In the genomic region with DNA sequence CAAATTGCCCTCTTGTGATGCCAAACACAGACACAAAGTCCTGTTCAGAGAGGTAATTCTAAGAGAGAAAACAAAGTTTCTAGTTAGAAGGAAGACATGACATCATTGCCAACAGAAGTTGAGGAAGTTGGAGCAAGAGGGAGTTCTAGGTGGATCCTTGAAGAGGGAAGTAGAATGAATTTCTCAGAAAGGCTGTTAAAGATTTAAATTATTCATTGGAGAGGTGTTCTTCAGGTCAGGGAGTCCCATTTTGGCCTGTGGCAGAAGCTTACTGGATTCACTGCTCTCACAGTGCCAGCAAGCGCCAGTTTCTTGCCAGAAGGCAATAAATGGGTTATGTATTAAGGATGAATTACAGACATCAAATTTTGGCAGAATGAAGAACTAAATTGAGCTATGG, we compare ENCODE assay signal across 25 cellular contexts. TPM values are rescaled to one million over a fixed set of nuclear protein-coding genes. Genes with fewer than 3 reads are reported as not detected.
DNase-seq lines count a peak whose midpoint lies in the region; ATAC-seq and TF ChIP-seq lines count a peak whose summit lies in the region.
"Had no signal": no experiment of that assay in that cellular context is flagged by ENCODE, and none has a peak within 500 bp of the region (broad histone marks: within the 10 kb centered on the region; RNA-seq: fewer than 3 reads in every experiment).

No MANE protein-coding gene starts in this region.

- CTCF ChIA-PET in activated CD8-positive, alpha-beta T cell treated with anti-CD3 and anti-CD28 coated beads for 36 hours (lab: Charles Lee), result interaction anchor here (1.1 to 9.5 kb wide), 3 partner anchors 9 to 106 kb away, joined by 3 to 124 read pairs (median 7); partner anchors contain the start of gene TSFM
- CTCF ChIA-PET in activated CD8-positive, alpha-beta T cell treated with anti-CD3 and anti-CD28 coated beads, Interleukin-2, amount 10 ng/mL, durations not matched to agents 7 days and 5 days (lab: Charles Lee), result interaction anchor here (0.9 to 7.9 kb wide), 4 partner anchors 15 to 215 kb away, joined by 3 to 128 read pairs (median 15); partner anchors contain the start of gene TSFM

- no peaks in the 10 kb centered on the region for H3K9me3 Mint-ChIP-seq in activated CD8-positive, alpha-beta T cell treated with anti-CD3 and anti-CD28 coated beads for 36 hours
- H3K9me3 Mint-ChIP-seq in activated CD8-positive, alpha-beta T cell treated with anti-CD3 and anti-CD28 coated beads, Interleukin-2, amount 10 ng/mL, durations not matched to agents 7 days and 5 days (ENCODE audit: insufficient read depth), result no peaks in the 10 kb centered on the region
- H3K9me3 Mint-ChIP-seq in dendritic cell treated with granulocyte-macrophage colony-stimulating factor and Interleukin-4, amounts not matched to agents 40 ng/mL and 50 ng/mL, for 4 days, result no peaks in the 10 kb centered on the region
- H3K9me3 Mint-ChIP-seq in stimulated activated effector memory CD8-positive, alpha-beta T cell treated with anti-CD3 and anti-CD28 coated beads, Interleukin-12 subunit alpha, Interleukin-12 subunit beta, amount 100 ng/mL, for 72 hours, result no peaks in the 10 kb centered on the region
- H3K9me3 Mint-ChIP-seq: activated naive CD8-positive, alpha-beta T cell treated with anti-CD3 and anti-CD28 coated beads for 36 hours; T-helper 2 cell treated with Interferon-gamma antibody and Interleukin-4, amounts not matched to agents 5 μg/mL and 100 μg/mL, for 36 hours had no signal

- POLR2A ChIA-PET in activated CD8-positive, alpha-beta T cell treated with anti-CD3 and anti-CD28 coated beads for 36 hours (lab: Charles Lee), result interaction anchor here (1.1 to 1.6 kb wide), 3 partner anchors 12 to 30 kb away, joined by 3 to 6 read pairs (median 4); partner anchors contain the start of genes CYP27B1 and TSFM
- POLR2A ChIA-PET in activated CD8-positive, alpha-beta T cell treated with anti-CD3 and anti-CD28 coated beads, Interleukin-2, amount 10 ng/mL, durations not matched to agents 7 days and 5 days (lab: Charles Lee), result no interaction called here

- no peak for DNase-seq in activated CD8-positive, alpha-beta T cell treated with anti-CD3 and anti-CD28 coated beads for 36 hours
- no peak for DNase-seq in activated CD8-positive, alpha-beta T cell treated with anti-CD3 and anti-CD28 coated beads, Interleukin-2, amount 10 ng/mL, durations not matched to agents 7 days and 5 days
- peak; percentile 61 for DNase-seq in OCI-M1 (lab: John Stamatoyannopoulos, UW)
- DNase-seq in stimulated activated effector memory CD8-positive, alpha-beta T cell treated with anti-CD3 and anti-CD28 coated beads, Interleukin-12 subunit alpha, Interleukin-12 subunit beta, amount 100 ng/mL, for 72 hours (ENCODE audit: low spot score in 2 of 2), result no peak
- DNase-seq: activated CD4-positive, alpha-beta T cell treated with anti-CD3 and anti-CD28 coated beads, Interleukin-2, amount 50 U/mL, for 4 hours; activated CD4-positive, CD25-positive, alpha-beta regulatory T cell; activated CD8-positive, alpha-beta memory T cell treated with anti-CD3 and anti-CD28 coated beads, Interleukin-2, amount 50 U/mL, for 4 hours; activated naive CD8-positive, alpha-beta T cell treated with anti-CD3 and anti-CD28 coated beads for 36 hours; DMS153; H7; MM.1S; NCI-H1436 treated with DMSO at 0.1 percent for 48 hours; NCI-H345; NCI-H748 treated with DMSO at 0.1 percent for 48 hours; RPMI8226; SK-N-SH; stimulated activated naive CD4-positive, alpha-beta T cell had no signal

- H3K27ac Mint-ChIP-seq in activated CD8-positive, alpha-beta T cell treated with anti-CD3 and anti-CD28 coated beads for 36 hours, result peak overlapping the region; percentile 37
- H3K27ac Mint-ChIP-seq in activated CD8-positive, alpha-beta T cell treated with anti-CD3 and anti-CD28 coated beads, Interleukin-2, amount 10 ng/mL, durations not matched to agents 7 days and 5 days, result no peak overlapping the region
- peak overlapping the region; percentile 65 for H3K27ac Mint-ChIP-seq in dendritic cell treated with granulocyte-macrophage colony-stimulating factor and Interleukin-4, amounts not matched to agents 40 ng/mL and 50 ng/mL, for 4 days
- peak overlapping the region; percentile 7 for H3K27ac Mint-ChIP-seq in stimulated activated effector memory CD8-positive, alpha-beta T cell treated with anti-CD3 and anti-CD28 coated beads, Interleukin-12 subunit alpha, Interleukin-12 subunit beta, amount 100 ng/mL, for 72 hours
- H3K27ac Mint-ChIP-seq: activated naive CD8-positive, alpha-beta T cell treated with anti-CD3 and anti-CD28 coated beads for 36 hours; progenitor cell of endocrine pancreas; T-helper 2 cell treated with Interferon-gamma antibody and Interleukin-4, amounts not matched to agents 5 μg/mL and 100 μg/mL, for 36 hours had no signal

- ATAC-seq in activated CD8-positive, alpha-beta T cell treated with anti-CD3 and anti-CD28 coated beads for 36 hours, result no peak
- no peak for ATAC-seq in activated CD8-positive, alpha-beta T cell treated with anti-CD3 and anti-CD28 coated beads, Interleukin-2, amount 10 ng/mL, durations not matched to agents 7 days and 5 days
- no peak for ATAC-seq in stimulated activated effector memory CD8-positive, alpha-beta T cell treated with anti-CD3 and anti-CD28 coated beads, Interleukin-12 subunit alpha, Interleukin-12 subunit beta, amount 100 ng/mL, for 72 hours
- ATAC-seq in GM18868 (IDR thresholded peaks at IDR 0.05; ENCODE audit: unreplicated experiment) (no peak), HG03175 (IDR thresholded peaks at IDR 0.05; ENCODE audit: unreplicated experiment) (no peak), GM21528 (IDR thresholded peaks at IDR 0.05; ENCODE audit: low FRiP score, unreplicated experiment) (no peak)

- no peaks in the 10 kb centered on the region for H3K27me3 Mint-ChIP-seq in activated CD8-positive, alpha-beta T cell treated with anti-CD3 and anti-CD28 coated beads for 36 hours
- H3K27me3 Mint-ChIP-seq in activated CD8-positive, alpha-beta T cell treated with anti-CD3 and anti-CD28 coated beads, Interleukin-2, amount 10 ng/mL, durations not matched to agents 7 days and 5 days (ENCODE audit: low read depth), result no peaks in the 10 kb centered on the region
- no peaks in the 10 kb centered on the region for H3K27me3 Mint-ChIP-seq in dendritic cell treated with granulocyte-macrophage colony-stimulating factor and Interleukin-4, amounts not matched to agents 40 ng/mL and 50 ng/mL, for 4 days
- H3K27me3 Mint-ChIP-seq: activated naive CD8-positive, alpha-beta T cell treated with anti-CD3 and anti-CD28 coated beads for 36 hours; progenitor cell of endocrine pancreas had no signal

- intact Hi-C loops in activated CD8-positive, alpha-beta T cell treated with anti-CD3 and anti-CD28 coated beads for 36 hours (cut with micrococcal nuclease), result no loop called here
- intact Hi-C loops in dendritic cell treated with granulocyte-macrophage colony-stimulating factor and Interleukin-4, amounts not matched to agents 40 ng/mL and 50 ng/mL, for 4 days (cut with micrococcal nuclease), result no loop called here

- TF ChIP-seq CTCF in activated CD8-positive, alpha-beta T cell treated with anti-CD3 and anti-CD28 coated beads for 36 hours (IDR thresholded peaks at IDR 0.05), result no peak

- peaks cover 29% of the 10 kb centered on the region for H3K36me3 Mint-ChIP-seq in activated CD8-positive, alpha-beta T cell treated with anti-CD3 and anti-CD28 coated beads for 36 hours (ENCODE audit: low read depth)
- H3K36me3 Mint-ChIP-seq in activated CD8-positive, alpha-beta T cell treated with anti-CD3 and anti-CD28 coated beads, Interleukin-2, amount 10 ng/mL, durations not matched to agents 7 days and 5 days (ENCODE audit: low read depth), result peaks cover 31% of the 10 kb centered on the region
- peaks cover 74% of the 10 kb centered on the region for H3K36me3 Mint-ChIP-seq in dendritic cell treated with granulocyte-macrophage colony-stimulating factor and Interleukin-4, amounts not matched to agents 40 ng/mL and 50 ng/mL, for 4 days (ENCODE audit: low read depth)
- H3K36me3 Mint-ChIP-seq in stimulated activated effector memory CD8-positive, alpha-beta T cell treated with anti-CD3 and anti-CD28 coated beads, Interleukin-12 subunit alpha, Interleukin-12 subunit beta, amount 100 ng/mL, for 72 hours, result peaks cover 73% of the 10 kb centered on the region

- no peak overlapping the region for H3K4me3 Mint-ChIP-seq in activated CD8-positive, alpha-beta T cell treated with anti-CD3 and anti-CD28 coated beads for 36 hours
- no peak overlapping the region for H3K4me3 Mint-ChIP-seq in activated CD8-positive, alpha-beta T cell treated with anti-CD3 and anti-CD28 coated beads, Interleukin-2, amount 10 ng/mL, durations not matched to agents 7 days and 5 days
- no peak overlapping the region for H3K4me3 Mint-ChIP-seq in dendritic cell treated with granulocyte-macrophage colony-stimulating factor and Interleukin-4, amounts not matched to agents 40 ng/mL and 50 ng/mL, for 4 days
- H3K4me3 Mint-ChIP-seq in stimulated activated effector memory CD8-positive, alpha-beta T cell treated with anti-CD3 and anti-CD28 coated beads, Interleukin-12 subunit alpha, Interleukin-12 subunit beta, amount 100 ng/mL, for 72 hours, result no peak overlapping the region
- H3K4me3 Mint-ChIP-seq: activated naive CD8-positive, alpha-beta T cell treated with anti-CD3 and anti-CD28 coated beads for 36 hours; T-helper 2 cell treated with Interferon-gamma antibody and Interleukin-4, amounts not matched to agents 5 μg/mL and 100 μg/mL, for 36 hours had no signal

- peaks cover 13% of the 10 kb centered on the region for H3K4me1 Mint-ChIP-seq in activated CD8-positive, alpha-beta T cell treated with anti-CD3 and anti-CD28 coated beads for 36 hours (ENCODE audit: low read depth)
- peaks cover under 1% of the 10 kb centered on the region for H3K4me1 Mint-ChIP-seq in activated CD8-positive, alpha-beta T cell treated with anti-CD3 and anti-CD28 coated beads, Interleukin-2, amount 10 ng/mL, durations not matched to agents 7 days and 5 days (ENCODE audit: low read depth)
- H3K4me1 Mint-ChIP-seq in dendritic cell treated with granulocyte-macrophage colony-stimulating factor and Interleukin-4, amounts not matched to agents 40 ng/mL and 50 ng/mL, for 4 days (ENCODE audit: low read depth), result peaks cover 36% of the 10 kb centered on the region
- H3K4me1 Mint-ChIP-seq in stimulated activated effector memory CD8-positive, alpha-beta T cell treated with anti-CD3 and anti-CD28 coated beads, Interleukin-12 subunit alpha, Interleukin-12 subunit beta, amount 100 ng/mL, for 72 hours, result peaks cover 24% of the 10 kb centered on the region

RNA-seq across cellular contexts. Expression of gene TSFM, which starts 15.4 kb away (rescaled TPM):
- total RNA-seq in activated CD8-positive, alpha-beta T cell treated with anti-CD3 and anti-CD28 coated beads for 36 hours, result 10 to 100 TPM; 46.3 to 47.3 TPM
- total RNA-seq in activated CD8-positive, alpha-beta T cell treated with anti-CD3 and anti-CD28 coated beads, Interleukin-2, amount 10 ng/mL, durations not matched to agents 7 days and 5 days, result 10 to 100 TPM; 35.0 to 35.8 TPM

RNA-seq across cellular contexts. Expression of gene AVIL, which starts 20.6 kb away (rescaled TPM):
- total RNA-seq in activated CD8-positive, alpha-beta T cell treated with anti-CD3 and anti-CD28 coated beads for 36 hours, result under 1 TPM; 0.34 to 0.49 TPM
- total RNA-seq in activated CD8-positive, alpha-beta T cell treated with anti-CD3 and anti-CD28 coated beads, Interleukin-2, amount 10 ng/mL, durations not matched to agents 7 days and 5 days, result 1 to 10 TPM; 2.3 to 2.5 TPM

RNA-seq across cellular contexts. Expression of gene EEF1AKMT3, which starts 25.5 kb away (rescaled TPM):
- 1 to 10 TPM; 4.0 to 4.3 TPM for total RNA-seq in activated CD8-positive, alpha-beta T cell treated with anti-CD3 and anti-CD28 coated beads for 36 hours
- total RNA-seq in activated CD8-positive, alpha-beta T cell treated with anti-CD3 and anti-CD28 coated beads, Interleukin-2, amount 10 ng/mL, durations not matched to agents 7 days and 5 days, result 1 to 10 TPM; 3.1 to 3.2 TPM

RNA-seq across cellular contexts. Expression of gene METTL1, which starts 26.0 kb away (rescaled TPM):
- total RNA-seq in activated CD8-positive, alpha-beta T cell treated with anti-CD3 and anti-CD28 coated beads for 36 hours, result 10 to 100 TPM; 29.6 to 34.1 TPM
- 10 to 100 TPM; 26.3 to 28.8 TPM for total RNA-seq in activated CD8-positive, alpha-beta T cell treated with anti-CD3 and anti-CD28 coated beads, Interleukin-2, amount 10 ng/mL, durations not matched to agents 7 days and 5 days

RNA-seq across cellular contexts. Expression of gene CYP27B1, which starts 31.1 kb away (rescaled TPM):
- total RNA-seq in activated CD8-positive, alpha-beta T cell treated with anti-CD3 and anti-CD28 coated beads for 36 hours, result 1 to 10 TPM; 7.6 to 7.9 TPM
- 1 to 10 TPM; 2.3 to 2.6 TPM for total RNA-seq in activated CD8-positive, alpha-beta T cell treated with anti-CD3 and anti-CD28 coated beads, Interleukin-2, amount 10 ng/mL, durations not matched to agents 7 days and 5 days
- total RNA-seq: ascending aorta, frontal cortex had no signal
